ENCODE assay signal across 1 cellular context in the genomic region with DNA sequence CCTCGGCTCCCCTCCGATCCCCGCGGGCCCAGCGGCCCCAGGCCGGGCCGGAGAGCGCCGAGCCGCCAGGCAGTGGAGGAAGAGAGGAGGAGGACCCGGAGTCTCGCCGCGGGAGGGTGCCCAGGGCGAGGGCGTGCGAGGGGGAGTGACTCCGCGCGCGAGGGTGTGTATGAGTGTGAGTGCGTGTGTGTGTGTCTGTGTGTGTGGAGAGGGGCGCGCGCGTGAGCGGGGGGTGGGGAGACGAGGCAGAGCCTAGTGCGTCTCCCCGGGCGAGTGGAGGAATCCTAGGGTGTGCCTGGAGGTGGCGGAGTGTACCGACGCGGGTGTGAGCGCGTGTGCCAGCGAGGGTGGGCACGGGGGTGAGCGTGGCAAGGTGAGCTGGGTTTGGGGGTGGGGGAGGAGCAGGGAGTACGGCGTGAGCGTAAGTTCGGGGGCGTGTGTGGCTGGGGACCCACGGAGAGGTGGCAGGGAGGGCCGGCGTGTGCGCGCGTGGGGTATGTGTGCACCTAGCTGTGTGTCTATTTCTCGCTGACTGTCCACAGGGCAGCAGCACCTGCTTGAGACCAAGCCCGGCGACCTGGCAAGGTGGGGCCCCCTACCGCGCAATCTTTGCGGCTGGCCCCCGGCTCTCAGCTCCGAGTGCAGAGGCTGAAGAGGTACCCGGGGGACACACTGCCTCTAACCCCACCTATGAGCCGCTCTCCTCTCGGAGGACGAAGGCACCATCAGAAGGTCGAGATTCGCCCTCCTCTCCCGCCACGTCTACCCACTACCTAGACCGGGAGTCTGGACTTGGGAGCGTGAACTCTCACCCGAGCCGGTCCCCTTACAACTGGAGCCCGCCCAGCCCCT.
TF ChIP-seq lines count a peak whose summit lies in the region.

No MANE protein-coding gene starts in this region.

TF ChIP-seq in GM23338, 12 proteins besides CTCF, POLR2A, EP300 and RAD21 (continued from another document):
- TF ChIP-seq, protein P1, sequence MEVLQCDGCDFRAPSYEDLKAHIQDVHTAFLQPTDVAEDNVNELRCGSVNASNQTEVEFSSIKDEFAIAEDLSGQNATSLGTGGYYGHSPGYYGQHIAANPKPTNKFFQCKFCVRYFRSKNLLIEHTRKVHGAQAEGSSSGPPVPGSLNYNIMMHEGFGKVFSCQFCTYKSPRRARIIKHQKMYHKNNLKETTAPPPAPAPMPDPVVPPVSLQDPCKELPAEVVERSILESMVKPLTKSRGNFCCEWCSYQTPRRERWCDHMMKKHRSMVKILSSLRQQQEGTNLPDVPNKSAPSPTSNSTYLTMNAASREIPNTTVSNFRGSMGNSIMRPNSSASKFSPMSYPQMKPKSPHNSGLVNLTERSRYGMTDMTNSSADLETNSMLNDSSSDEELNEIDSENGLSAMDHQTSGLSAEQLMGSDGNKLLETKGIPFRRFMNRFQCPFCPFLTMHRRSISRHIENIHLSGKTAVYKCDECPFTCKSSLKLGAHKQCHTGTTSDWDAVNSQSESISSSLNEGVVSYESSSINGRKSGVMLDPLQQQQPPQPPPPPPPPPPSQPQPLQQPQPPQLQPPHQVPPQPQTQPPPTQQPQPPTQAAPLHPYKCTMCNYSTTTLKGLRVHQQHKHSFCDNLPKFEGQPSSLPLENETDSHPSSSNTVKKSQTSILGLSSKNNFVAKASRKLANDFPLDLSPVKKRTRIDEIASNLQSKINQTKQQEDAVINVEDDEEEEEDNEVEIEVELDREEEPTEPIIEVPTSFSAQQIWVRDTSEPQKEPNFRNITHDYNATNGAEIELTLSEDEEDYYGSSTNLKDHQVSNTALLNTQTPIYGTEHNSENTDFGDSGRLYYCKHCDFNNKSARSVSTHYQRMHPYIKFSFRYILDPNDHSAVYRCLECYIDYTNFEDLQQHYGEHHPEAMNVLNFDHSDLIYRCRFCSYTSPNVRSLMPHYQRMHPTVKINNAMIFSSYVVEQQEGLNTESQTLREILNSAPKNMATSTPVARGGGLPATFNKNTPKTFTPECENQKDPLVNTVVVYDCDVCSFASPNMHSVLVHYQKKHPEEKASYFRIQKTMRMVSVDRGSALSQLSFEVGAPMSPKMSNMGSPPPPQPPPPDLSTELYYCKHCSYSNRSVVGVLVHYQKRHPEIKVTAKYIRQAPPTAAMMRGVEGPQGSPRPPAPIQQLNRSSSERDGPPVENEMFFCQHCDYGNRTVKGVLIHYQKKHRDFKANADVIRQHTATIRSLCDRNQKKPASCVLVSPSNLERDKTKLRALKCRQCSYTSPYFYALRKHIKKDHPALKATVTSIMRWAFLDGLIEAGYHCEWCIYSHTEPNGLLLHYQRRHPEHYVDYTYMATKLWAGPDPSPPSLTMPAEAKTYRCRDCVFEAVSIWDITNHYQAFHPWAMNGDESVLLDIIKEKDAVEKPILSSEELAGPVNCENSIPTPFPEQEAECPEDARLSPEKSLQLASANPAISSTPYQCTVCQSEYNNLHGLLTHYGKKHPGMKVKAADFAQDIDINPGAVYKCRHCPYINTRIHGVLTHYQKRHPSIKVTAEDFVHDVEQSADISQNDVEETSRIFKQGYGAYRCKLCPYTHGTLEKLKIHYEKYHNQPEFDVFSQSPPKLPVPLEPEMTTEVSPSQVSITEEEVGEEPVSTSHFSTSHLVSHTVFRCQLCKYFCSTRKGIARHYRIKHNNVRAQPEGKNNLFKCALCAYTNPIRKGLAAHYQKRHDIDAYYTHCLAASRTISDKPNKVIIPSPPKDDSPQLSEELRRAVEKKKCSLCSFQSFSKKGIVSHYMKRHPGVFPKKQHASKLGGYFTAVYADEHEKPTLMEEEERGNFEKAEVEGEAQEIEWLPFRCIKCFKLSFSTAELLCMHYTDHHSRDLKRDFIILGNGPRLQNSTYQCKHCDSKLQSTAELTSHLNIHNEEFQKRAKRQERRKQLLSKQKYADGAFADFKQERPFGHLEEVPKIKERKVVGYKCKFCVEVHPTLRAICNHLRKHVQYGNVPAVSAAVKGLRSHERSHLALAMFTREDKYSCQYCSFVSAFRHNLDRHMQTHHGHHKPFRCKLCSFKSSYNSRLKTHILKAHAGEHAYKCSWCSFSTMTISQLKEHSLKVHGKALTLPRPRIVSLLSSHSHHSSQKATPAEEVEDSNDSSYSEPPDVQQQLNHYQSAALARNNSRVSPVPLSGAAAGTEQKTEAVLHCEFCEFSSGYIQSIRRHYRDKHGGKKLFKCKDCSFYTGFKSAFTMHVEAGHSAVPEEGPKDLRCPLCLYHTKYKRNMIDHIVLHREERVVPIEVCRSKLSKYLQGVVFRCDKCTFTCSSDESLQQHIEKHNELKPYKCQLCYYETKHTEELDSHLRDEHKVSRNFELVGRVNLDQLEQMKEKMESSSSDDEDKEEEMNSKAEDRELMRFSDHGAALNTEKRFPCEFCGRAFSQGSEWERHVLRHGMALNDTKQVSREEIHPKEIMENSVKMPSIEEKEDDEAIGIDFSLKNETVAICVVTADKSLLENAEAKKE (CRISPR knock-in tag; IDR thresholded peaks at IDR 0.05), result no peak
- TF ChIP-seq ZNF331 (CRISPR knock-in tag; IDR thresholded peaks at IDR 0.05; ENCODE audit: low read depth), result no peak
- peak; percentile 66 for TF ChIP-seq EZH2 (IDR thresholded peaks at IDR 0.05; ENCODE audit: low read depth, unreplicated experiment)
